Comparison of ENCODE assay signal across 29 cellular contexts in genomic region chr14:101535808-101536207, GRCh38. TPM values are rescaled to one million over a fixed set of nuclear protein-coding genes. Genes with fewer than 3 reads are reported as not detected.
DNase-seq lines count a peak whose midpoint lies in the region; ATAC-seq and TF ChIP-seq lines count a peak whose summit lies in the region.
"Had no signal": no experiment of that assay in that cellular context is flagged by ENCODE, and none has a peak within 500 bp of the region (broad histone marks: within the 10 kb centered on the region; RNA-seq: fewer than 3 reads in every experiment).

No MANE protein-coding gene starts in this region.

- peaks cover 11% of the 10 kb centered on the region for H3K4me1 Mint-ChIP-seq in activated CD4-positive, alpha-beta T cell treated with anti-CD3 and anti-CD28 coated beads, Interleukin-2, amount 10 ng/mL, durations not matched to agents 24 days and 14 days
- H3K4me1 Mint-ChIP-seq in CD8-positive, alpha-beta memory T cell: peaks cover 30 to 41% (median 34%) of the 10 kb centered on the region in 3 donors
- H3K4me1 Mint-ChIP-seq in activated naive CD8-positive, alpha-beta T cell treated with anti-CD3 and anti-CD28 coated beads for 36 hours: peaks cover 9% of the 10 kb centered on the region

- no peak overlapping the region for H2AFZ ChIP-seq in neuronal stem cell (ENCODE audit: low read length)

- H3K4me3 Mint-ChIP-seq in activated CD4-positive, alpha-beta T cell treated with anti-CD3 and anti-CD28 coated beads, Interleukin-2, amount 10 ng/mL, durations not matched to agents 24 days and 14 days: peak overlapping the region; percentile 14
- peak overlapping the region; percentile 27 to 90 (median 71) for H3K4me3 Mint-ChIP-seq in CD8-positive, alpha-beta memory T cell
- H3K4me3 Mint-ChIP-seq in activated naive CD8-positive, alpha-beta T cell treated with anti-CD3 and anti-CD28 coated beads for 36 hours: no peak overlapping the region
- H3K4me3 Mint-ChIP-seq: stimulated activated naive CD8-positive, alpha-beta T cell treated with anti-CD3 and anti-CD28 coated beads, Interleukin-15, Interleukin-2, amounts not matched to agents 100 ng/mL and 50 ng/mL, for 24 hours had no signal

- no peak for DNase-seq in activated CD4-positive, alpha-beta T cell treated with anti-CD3 and anti-CD28 coated beads, Interleukin-2, amount 10 ng/mL, durations not matched to agents 24 days and 14 days
- DNase-seq in activated CD4-positive, alpha-beta T cell treated with anti-CD3 and anti-CD28 coated beads, Interleukin-2, amount 50 U/mL, for 1 hour: no peak
- DNase-seq in CD8-positive, alpha-beta memory T cell: no peak
- no peak for DNase-seq in activated naive CD8-positive, alpha-beta T cell treated with anti-CD3 and anti-CD28 coated beads for 36 hours
- DNase-seq in neuronal stem cell (ENCODE audit: low spot score): no peak
- no peak for DNase-seq in heart left ventricle
- no peak for DNase-seq in body of pancreas
- no peak for DNase-seq in Right ventricle myocardium inferior (ENCODE audit: missing footprints)
- DNase-seq: activated CD4-positive, alpha-beta T cell treated with anti-CD3 and anti-CD28 coated beads, Interleukin-2, amount 50 U/mL, for 4 hours; activated naive CD4-positive, alpha-beta T cell treated with Interleukin-2 at 50 U/mL for 16 hours; activated T-cell treated with anti-CD3 and anti-CD28 coated beads, Interleukin-2, amount 50 U/mL, for 1 hour; BE2C; effector memory CD4-positive, alpha-beta T cell; esophagus squamous epithelium; gastrocnemius medialis; kidney; lower lobe of right lung; NCI-H1105 treated with DMSO at 0.1 percent for 48 hours; NCI-H2029 treated with DMSO at 0.1 percent for 48 hours; NCI-H345; NCI-H774; occipital lobe; Right ventricle myocardium superior; stimulated activated CD4-positive, alpha-beta T cell treated with anti-CD3 and anti-CD28 coated beads, Interleukin-2, amount 100 ng/mL, for 48 hours had no signal

- H4K91ac ChIP-seq in neuronal stem cell (ENCODE audit: low read depth, low read length, poor library complexity): no peak overlapping the region

- H3K4ac ChIP-seq in neuronal stem cell (ENCODE audit: low read length): no peak overlapping the region

- H3K9ac ChIP-seq in neuronal stem cell (ENCODE audit: low read depth, low read length, poor library complexity): no peak overlapping the region

- CTCF ChIA-PET in CD8-positive, alpha-beta memory T cell (lab: Charles Lee): no interaction called here

- H3K79me1 ChIP-seq in neuronal stem cell (ENCODE audit: low read depth, low read length): no peaks in the 10 kb centered on the region

- no peaks in the 10 kb centered on the region for H3K9me3 Mint-ChIP-seq in activated CD4-positive, alpha-beta T cell treated with anti-CD3 and anti-CD28 coated beads, Interleukin-2, amount 10 ng/mL, durations not matched to agents 24 days and 14 days
- H3K9me3 Mint-ChIP-seq in CD8-positive, alpha-beta memory T cell: no peaks in the 10 kb centered on the region
- H3K9me3 Mint-ChIP-seq in activated naive CD8-positive, alpha-beta T cell treated with anti-CD3 and anti-CD28 coated beads for 36 hours: no peaks in the 10 kb centered on the region
- H3K9me3 Mint-ChIP-seq: stimulated activated naive CD8-positive, alpha-beta T cell treated with anti-CD3 and anti-CD28 coated beads, Interleukin-15, Interleukin-2, amounts not matched to agents 100 ng/mL and 50 ng/mL, for 24 hours had no signal

- no peaks in the 10 kb centered on the region for H3K27me3 ChIP-seq in CD8-positive, alpha-beta memory T cell (ENCODE audit: insufficient read depth, low read length, poor library complexity, severe bottlenecking)
- H3K27me3 ChIP-seq in neuronal stem cell (ENCODE audit: control insufficient read depth in 3 of 3, insufficient read depth in 3 of 3, low read depth in 1 of 3, low read length in 3 of 3): peaks cover 0 to 7% (median 3%) of the 10 kb centered on the region in 3 experiments
- peaks cover 0 to 9% (median 0%) of the 10 kb centered on the region in 9 donors for H3K27me3 ChIP-seq in heart left ventricle
- H3K27me3 ChIP-seq in body of pancreas: no peaks in the 10 kb centered on the region
- H3K27me3 ChIP-seq: BE2C, gastrocnemius medialis, tibial nerve had no signal

- no peak overlapping the region for H2BK12ac ChIP-seq in neuronal stem cell (ENCODE audit: low read length)

- ATAC-seq in heart left ventricle (no peak), body of pancreas (no peak), Right ventricle myocardium inferior (no peak)
- ATAC-seq: gastrocnemius medialis had no signal

- no peaks in the 10 kb centered on the region for H3K36me3 Mint-ChIP-seq in activated CD4-positive, alpha-beta T cell treated with anti-CD3 and anti-CD28 coated beads, Interleukin-2, amount 10 ng/mL, durations not matched to agents 24 days and 14 days (ENCODE audit: low read depth)
- no peaks in the 10 kb centered on the region for H3K36me3 Mint-ChIP-seq in CD8-positive, alpha-beta memory T cell
- no peaks in the 10 kb centered on the region for H3K36me3 Mint-ChIP-seq in activated naive CD8-positive, alpha-beta T cell treated with anti-CD3 and anti-CD28 coated beads for 36 hours

- H2AK5ac ChIP-seq in neuronal stem cell (ENCODE audit: low read depth, low read length): peak overlapping the region; percentile 91

- H2BK5ac ChIP-seq in neuronal stem cell (ENCODE audit: low read length): no peak overlapping the region

- H3K27ac Mint-ChIP-seq in activated CD4-positive, alpha-beta T cell treated with anti-CD3 and anti-CD28 coated beads, Interleukin-2, amount 10 ng/mL, durations not matched to agents 24 days and 14 days: no peak overlapping the region
- H3K27ac Mint-ChIP-seq in CD8-positive, alpha-beta memory T cell: peak overlapping the region in 7 of 8 donors; percentile 55 to 97 (median 81)
- peak overlapping the region; percentile 32 for H3K27ac Mint-ChIP-seq in activated naive CD8-positive, alpha-beta T cell treated with anti-CD3 and anti-CD28 coated beads for 36 hours
- H3K27ac Mint-ChIP-seq: stimulated activated naive CD8-positive, alpha-beta T cell treated with anti-CD3 and anti-CD28 coated beads, Interleukin-15, Interleukin-2, amounts not matched to agents 100 ng/mL and 50 ng/mL, for 24 hours had no signal

- intact Hi-C loops in activated CD4-positive, alpha-beta T cell treated with anti-CD3 and anti-CD28 coated beads, Interleukin-2, amount 10 ng/mL, durations not matched to agents 24 days and 14 days (cut with micrococcal nuclease): no loop called here
- intact Hi-C loops in heart left ventricle (cut with DNase I): no loop called here
- intact Hi-C loops in body of pancreas (cut with DNase I): no loop called here
- intact Hi-C loops in Right ventricle myocardium inferior (cut with DNase I): no loop called here

- H3K36me3 ChIP-seq in CD8-positive, alpha-beta memory T cell (ENCODE audit: insufficient read depth, low read length): no peaks in the 10 kb centered on the region
- H3K36me3 ChIP-seq in neuronal stem cell (replicated peaks in 1 of 2; ENCODE audit: control insufficient read depth in 2 of 2, insufficient read depth in 2 of 2, low read length in 2 of 2): no peaks in the 10 kb centered on the region
- no peaks in the 10 kb centered on the region for H3K36me3 ChIP-seq in heart left ventricle
- no peaks in the 10 kb centered on the region for H3K36me3 ChIP-seq in body of pancreas (replicated peaks in 1 of 2; ENCODE audit: insufficient read depth in 1 of 2, low read depth in 2 of 2)
- H3K36me3 ChIP-seq: BE2C, esophagus squamous epithelium, gastrocnemius medialis, lower lobe of right lung, tibial nerve had no signal

- H3K4me1 ChIP-seq in CD8-positive, alpha-beta memory T cell (ENCODE audit: insufficient read depth, low read length): peaks cover 22% of the 10 kb centered on the region
- H3K4me1 ChIP-seq in neuronal stem cell (ENCODE audit: control insufficient read depth in 2 of 2, insufficient read depth in 1 of 2, low read depth in 1 of 2, low read length in 2 of 2) (peaks cover 0 to 2% of the 10 kb centered on the region in 2 donors), heart left ventricle (peaks cover 0 to 13% (median 0%) of the 10 kb centered on the region in 12 donors), body of pancreas (no peaks in the 10 kb centered on the region)
- H3K4me1 ChIP-seq: BE2C, esophagus squamous epithelium, gastrocnemius medialis, lower lobe of right lung, tibial nerve had no signal

- no peak for TF ChIP-seq CTCF in heart left ventricle (IDR thresholded peaks at IDR 0.05)
- TF ChIP-seq CTCF in body of pancreas (IDR thresholded peaks at IDR 0.05): no peak

- H4K8ac ChIP-seq in neuronal stem cell (ENCODE audit: low read depth, low read length): no peak overlapping the region

- peak overlapping the region; percentile 1 for H3K23ac ChIP-seq in neuronal stem cell (ENCODE audit: low read depth, low read length, poor library complexity)

- no CpG with 5 or more reads among the region's 5 CpGs for WGBS in neuronal stem cell (ENCODE audit: extremely low coverage in 2 of 2, insufficient read length in 2 of 2, insufficient replicate concordance in 1 of 2), 2 donors
- 91 to 97% (median 94%) methylated on average over 5 of the region's 5 CpGs for WGBS in heart left ventricle, 4 donors
- WGBS in body of pancreas, 2 donors: 87 to 92% methylated on average over 5 of the region's 5 CpGs

- H3K14ac ChIP-seq in neuronal stem cell (ENCODE audit: low read length): no peak overlapping the region

- POLR2A ChIA-PET in CD8-positive, alpha-beta memory T cell (lab: Charles Lee): interaction anchor here (0.6 kb wide), 1 partner anchor 246 kb away, joined by 5 read pairs; no protein-coding TSS in a partner anchor

- TF ChIP-seq POLR2A in heart left ventricle (IDR thresholded peaks at IDR 0.05): no peak
- TF ChIP-seq POLR2A in body of pancreas (IDR thresholded peaks at IDR 0.05): no peak

- H3K27ac ChIP-seq in CD8-positive, alpha-beta memory T cell (ENCODE audit: low read depth, low read length): no peak overlapping the region
- H3K27ac ChIP-seq in neuronal stem cell (replicated peaks; ENCODE audit: low read length) (no peak overlapping the region), heart left ventricle (no peak overlapping the region), body of pancreas (no peak overlapping the region)
- H3K27ac ChIP-seq: esophagus squamous epithelium, gastrocnemius medialis, lower lobe of right lung, tibial nerve, VCaP had no signal

- no peaks in the 10 kb centered on the region for H3K9me3 ChIP-seq in CD8-positive, alpha-beta memory T cell (ENCODE audit: low read length)
- H3K9me3 ChIP-seq in neuronal stem cell (replicated peaks in 1 of 2; ENCODE audit: control insufficient read depth in 2 of 2, insufficient read depth in 1 of 2, low read depth in 1 of 2, low read length in 2 of 2) (peaks cover 0 to 2% of the 10 kb centered on the region in 2 donors), heart left ventricle (no peaks in the 10 kb centered on the region), body of pancreas (no peaks in the 10 kb centered on the region)
- H3K9me3 ChIP-seq: A549, BE2C, esophagus squamous epithelium, gastrocnemius medialis, lower lobe of right lung had no signal

- H3K4me3 ChIP-seq in CD8-positive, alpha-beta memory T cell (ENCODE audit: low read length): no peak overlapping the region
- H3K4me3 ChIP-seq in neuronal stem cell (ENCODE audit: low read length in 2 of 2) (no peak overlapping the region), heart left ventricle (no peak overlapping the region), body of pancreas (no peak overlapping the region)
- H3K4me3 ChIP-seq: A549, esophagus squamous epithelium, gastrocnemius medialis, lower lobe of right lung, smooth muscle cell, tibial nerve had no signal

- H3K18ac ChIP-seq in neuronal stem cell (ENCODE audit: low read length): peak overlapping the region; percentile 72

- no peaks in the 10 kb centered on the region for H3K27me3 Mint-ChIP-seq in activated CD4-positive, alpha-beta T cell treated with anti-CD3 and anti-CD28 coated beads, Interleukin-2, amount 10 ng/mL, durations not matched to agents 24 days and 14 days
- peaks cover 3 to 4% of the 10 kb centered on the region in 2 donors for H3K27me3 Mint-ChIP-seq in CD8-positive, alpha-beta memory T cell
- peaks cover 4% of the 10 kb centered on the region for H3K27me3 Mint-ChIP-seq in activated naive CD8-positive, alpha-beta T cell treated with anti-CD3 and anti-CD28 coated beads for 36 hours

- H3K4me2 ChIP-seq in neuronal stem cell (ENCODE audit: insufficient read depth, low read length, poor library complexity, severe bottlenecking): no peak overlapping the region
- H3K4me2 ChIP-seq: smooth muscle cell had no signal

- no peak overlapping the region for H2BK120ac ChIP-seq in neuronal stem cell (ENCODE audit: low read depth, low read length)

- H2BK15ac ChIP-seq in neuronal stem cell (ENCODE audit: low read length): peak overlapping the region; percentile 93

RNA-seq across cellular contexts. Expression of gene DIO3, which starts 25.5 kb away (rescaled TPM):
- not detected in 2 replicates for total RNA-seq in activated CD4-positive, alpha-beta T cell treated with anti-CD3 and anti-CD28 coated beads, Interleukin-2, amount 10 ng/mL, durations not matched to agents 24 days and 14 days
- total RNA-seq in CD8-positive, alpha-beta memory T cell: not detected
- not detected for polyA plus RNA-seq in CD8-positive, alpha-beta memory T cell
- not detected for total RNA-seq in activated naive CD8-positive, alpha-beta T cell treated with anti-CD3 and anti-CD28 coated beads for 36 hours
- polyA plus RNA-seq in neuronal stem cell (2013, experiment 1 of 2): 8.3 TPM
- 7.9 TPM for polyA plus RNA-seq in neuronal stem cell (2013, experiment 2 of 2)
- total RNA-seq in heart left ventricle (under 1 TPM in 4 of 9 donors, not detected in 5; 0.12 to 0.48 (median 0.36) TPM), body of pancreas (1 to 10 TPM; 1.3 to 2.0 TPM), Right ventricle myocardium inferior (0.24 TPM)
- polyA plus RNA-seq in heart left ventricle: under 1 TPM in 1 of 2 donors, not detected in 1; 0.21 TPM
- total RNA-seq: occipital lobe had no signal
